19 cellular contexts compared by ENCODE assay signal in the genomic region with DNA sequence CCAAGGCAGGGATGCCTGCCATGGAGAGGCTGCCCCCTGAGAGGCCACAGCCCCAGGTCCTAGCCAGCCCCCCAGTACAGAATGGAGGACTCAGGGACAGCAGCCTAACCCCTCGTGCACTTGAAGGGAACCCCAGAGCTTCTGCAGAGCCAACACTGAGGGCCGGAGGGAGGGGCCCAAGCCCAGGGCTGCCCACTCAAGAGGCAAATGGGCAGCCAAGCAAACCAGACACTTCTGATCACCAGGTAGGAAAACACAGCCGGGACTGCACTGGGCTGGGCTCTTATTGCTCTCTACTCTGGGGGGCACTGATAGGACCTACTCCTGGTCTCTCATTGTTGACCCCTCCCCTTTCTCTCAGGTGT.
"Had no signal": no experiment of that assay in that cellular context is flagged by ENCODE, and none has a peak within 500 bp of the region (broad histone marks: within the 10 kb centered on the region; RNA-seq: fewer than 3 reads in every experiment).

No MANE protein-coding gene starts in this region.

- DNase-seq: Kasumi-1, MM.1S, NCI-H1105, NCI-H1417, NCI-H1436 treated with DMSO at 0.1 percent for 48 hours, NCI-H1694, NCI-H187 treated with DMSO at 0.1 percent for 48 hours, NCI-H2081, NCI-H2107, NCI-H2227 treated with DMSO at 0.1 percent for 48 hours, NCI-H524, NCI-H526 treated with DMSO at 0.1 percent for 48 hours, NCI-H774, RPMI8226, SHP77, SK-N-SH, T-helper 1 cell had no signal

- H3K4me2 ChIP-seq: KMS-11, SK-N-SH had no signal

- H3K9ac ChIP-seq: KMS-11, SK-N-SH had no signal

- H3K27ac ChIP-seq: KMS-11 had no signal

- H3K9me3 ChIP-seq: SK-N-SH had no signal

- FAIRE-seq: RCC 7860 had no signal
